Comparison of ENCODE assay signal across 9 cellular contexts in the genomic region with DNA sequence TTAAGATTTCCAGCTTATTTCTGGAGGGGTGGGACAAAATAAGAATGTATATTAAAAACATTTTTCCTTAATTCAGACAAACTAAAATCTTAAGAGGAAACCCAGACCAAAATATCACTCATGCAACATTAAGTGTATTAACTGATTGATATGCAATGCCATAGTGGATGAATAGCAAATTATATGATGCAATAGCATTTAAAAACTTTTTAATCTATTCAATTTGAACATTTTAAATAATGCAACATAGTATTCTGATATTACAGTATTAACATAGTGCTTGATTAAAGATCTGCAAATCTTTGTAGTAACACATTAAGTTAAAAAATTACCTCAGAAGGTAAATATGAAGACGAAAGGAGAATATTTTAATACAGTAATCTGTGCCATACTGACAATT.
"Had no signal": no experiment of that assay in that cellular context is flagged by ENCODE, and none has a peak within 500 bp of the region (broad histone marks: within the 10 kb centered on the region; RNA-seq: fewer than 3 reads in every experiment).

No MANE protein-coding gene starts in this region.

- H3K27ac Mint-ChIP-seq: HFFc6 had no signal

- ATAC-seq: HCT116 had no signal

- H2AFZ ChIP-seq: GM23248 had no signal

- H3K4me3 Mint-ChIP-seq: HFFc6 had no signal

- H3K9me3 ChIP-seq: HAP-1 had no signal

- FAIRE-seq: HTR-8/SVneo had no signal

- H3K4me1 ChIP-seq: HAP-1 had no signal

- H3K27ac ChIP-seq: GM23248, KMS-11 had no signal

- DNase-seq: GM23248, GOT3, H7, HFFc6, KBM-7 had no signal

- H3K9ac ChIP-seq: GM23248, KMS-11 had no signal

- H3K9me3 Mint-ChIP-seq: HFFc6 had no signal

- H3K4me2 ChIP-seq: KMS-11 had no signal

- H3K4me3 ChIP-seq: GM23248, HAP-1 had no signal
